Comparison of ENCODE assay signal across 2 cellular contexts in genomic region chr13:53254495-53254894, GRCh38.
TF ChIP-seq lines count a peak whose summit lies in the region.

No MANE protein-coding gene starts in this region.

TF ChIP-seq in GM23338, 12 proteins besides CTCF, POLR2A, EP300 and RAD21:
- TF ChIP-seq ZNF462 (CRISPR knock-in tag; IDR thresholded peaks at IDR 0.05) (no peak), ETS1 (IDR thresholded peaks at IDR 0.05) (no peak), ZNF114 (CRISPR knock-in tag; IDR thresholded peaks at IDR 0.05) (0 out of 2 replicates have a peak, but pooled peaks have one; percentile 47), POLR2AphosphoS5 (IDR thresholded peaks at IDR 0.05; ENCODE audit: low read depth) (no peak), EZH2 (IDR thresholded peaks at IDR 0.05; ENCODE audit: low read depth, unreplicated experiment) (no peak), JUNB (IDR thresholded peaks at IDR 0.05; ENCODE audit: unreplicated experiment) (no peak), EZH2phosphoT487 (IDR thresholded peaks at IDR 0.05; ENCODE audit: unreplicated experiment) (no peak), ZNF331 (CRISPR knock-in tag; IDR thresholded peaks at IDR 0.05; ENCODE audit: low read depth) (no peak), REST (IDR thresholded peaks at IDR 0.05; ENCODE audit: unreplicated experiment) (peak; percentile 83), CREB1 (CRISPR knock-in tag; IDR thresholded peaks at IDR 0.05; ENCODE audit: low read depth) (no peak)

TF ChIP-seq in Ishikawa, 13 proteins besides CTCF, POLR2A, EP300 and RAD21 (continued from another document):
- TF ChIP-seq REST (IDR thresholded peaks at IDR 0.05; ENCODE audit: low read depth), result peak; percentile 88
TF ChIP-seq in Ishikawa: peak in this region for 1.
